25 cellular contexts compared by ENCODE assay signal in genomic region chr17:1323336-1323735, GRCh38. TPM values are rescaled to one million over a fixed set of nuclear protein-coding genes. Genes with fewer than 3 reads are reported as not detected.
DNase-seq lines count a peak whose midpoint lies in the region; ATAC-seq and TF ChIP-seq lines count a peak whose summit lies in the region.
"Had no signal": no experiment of that assay in that cellular context is flagged by ENCODE, and none has a peak within 500 bp of the region (broad histone marks: within the 10 kb centered on the region; RNA-seq: fewer than 3 reads in every experiment).

No MANE protein-coding gene starts in this region.

- no peaks in the 10 kb centered on the region for H3F3A ChIP-seq in neural progenitor cell (ENCODE audit: low read depth)

- H3K27me3 ChIP-seq in neural progenitor cell: no peaks in the 10 kb centered on the region
- H3K27me3 ChIP-seq: BLaER1, Peyer's patch, SJCRH30 had no signal

- no peak overlapping the region for H2AFZ ChIP-seq in neural progenitor cell (replicated peaks)

- H3K9ac ChIP-seq in neural progenitor cell: no peak overlapping the region
- H3K9ac ChIP-seq: BLaER1 had no signal

- H3K4me3 Mint-ChIP-seq in activated naive CD4-positive, alpha-beta T cell treated with anti-CD3 and anti-CD28 coated beads, Interleukin-2, amount 50 U/mL, for 24 hours: no peak overlapping the region
- H3K4me3 Mint-ChIP-seq in neural progenitor cell: no peak overlapping the region
- H3K4me3 Mint-ChIP-seq: activated naive CD8-positive, alpha-beta T cell treated with anti-CD3 and anti-CD28 coated beads, Interleukin-2, amount 10 ng/mL, durations not matched to agents 7 days and 5 days; brain; T-helper 1 cell treated with Interleukin-12 subunit alpha and Interleukin-12 subunit beta and Interleukin-4 antibody, amounts not matched to agents 30 μg/mL and 1 μg/mL, for 36 hours had no signal

- TF ChIP-seq POLR2A in erythroblast (IDR thresholded peaks at IDR 0.05; ENCODE audit: low read length): no peak

- DNase-seq in activated naive CD4-positive, alpha-beta T cell treated with anti-CD3 and anti-CD28 coated beads, Interleukin-2, amount 50 U/mL, for 72 hours (ENCODE audit: low spot score in 2 of 2): no peak
- DNase-seq in erythroblast (lab: John Stamatoyannopoulos, UW): peak; percentile 30 to 43
- peak; percentile 58 for DNase-seq in neural progenitor cell (ENCODE audit: low spot score)
- DNase-seq in HEK293T (ENCODE audit: extremely low spot score): no peak
- DNase-seq in left lobe of liver (ENCODE audit: low spot score): no peak
- DNase-seq: activated naive CD8-positive, alpha-beta T cell treated with anti-CD3 and anti-CD28 coated beads, Interleukin-2, amount 10 ng/mL, durations not matched to agents 7 days and 5 days; Calu3; glutamatergic neuron; left ventricle myocardium inferior; NCI-H1092 treated with DMSO at 0.1 percent for 48 hours; NCI-H345; NCI-H774; Peyer's patch; stimulated activated CD4-positive, alpha-beta T cell treated with anti-CD3 and anti-CD28 coated beads, Interleukin-1b, Interleukin-23, amount 100 ng/mL, for 48 hours; WERI-Rb-1 had no signal

- no peak for ATAC-seq in activated naive CD4-positive, alpha-beta T cell treated with anti-CD3 and anti-CD28 coated beads, Interleukin-2, amount 50 U/mL, for 72 hours
- ATAC-seq in HG03139 (IDR thresholded peaks at IDR 0.05; ENCODE audit: unreplicated experiment): no peak
- ATAC-seq in left lobe of liver: no peak

- H3K4me2 ChIP-seq in neural progenitor cell: no peak overlapping the region
- H3K4me2 ChIP-seq: BLaER1 had no signal

- H3K9me3 Mint-ChIP-seq in activated naive CD4-positive, alpha-beta T cell treated with anti-CD3 and anti-CD28 coated beads, Interleukin-2, amount 50 U/mL, for 24 hours: no peaks in the 10 kb centered on the region
- H3K9me3 Mint-ChIP-seq in activated naive CD4-positive, alpha-beta T cell treated with anti-CD3 and anti-CD28 coated beads, Interleukin-2, amount 50 U/mL, for 72 hours: no peaks in the 10 kb centered on the region
- H3K9me3 Mint-ChIP-seq in neural progenitor cell: no peaks in the 10 kb centered on the region
- H3K9me3 Mint-ChIP-seq: activated naive CD8-positive, alpha-beta T cell treated with anti-CD3 and anti-CD28 coated beads, Interleukin-2, amount 10 ng/mL, durations not matched to agents 7 days and 5 days; T-helper 1 cell treated with Interleukin-12 subunit alpha and Interleukin-12 subunit beta and Interleukin-4 antibody, amounts not matched to agents 30 μg/mL and 1 μg/mL, for 36 hours had no signal

- H3K4me1 Mint-ChIP-seq in activated naive CD4-positive, alpha-beta T cell treated with anti-CD3 and anti-CD28 coated beads, Interleukin-2, amount 50 U/mL, for 24 hours: no peaks in the 10 kb centered on the region
- peaks cover 4% of the 10 kb centered on the region for H3K4me1 Mint-ChIP-seq in neural progenitor cell
- H3K4me1 Mint-ChIP-seq: activated naive CD8-positive, alpha-beta T cell treated with anti-CD3 and anti-CD28 coated beads, Interleukin-2, amount 10 ng/mL, durations not matched to agents 7 days and 5 days had no signal

- H3K36me3 Mint-ChIP-seq in activated naive CD4-positive, alpha-beta T cell treated with anti-CD3 and anti-CD28 coated beads, Interleukin-2, amount 50 U/mL, for 24 hours: no peaks in the 10 kb centered on the region
- no peaks in the 10 kb centered on the region for H3K36me3 Mint-ChIP-seq in activated naive CD4-positive, alpha-beta T cell treated with anti-CD3 and anti-CD28 coated beads, Interleukin-2, amount 50 U/mL, for 72 hours
- H3K36me3 Mint-ChIP-seq in neural progenitor cell: no peaks in the 10 kb centered on the region
- H3K36me3 Mint-ChIP-seq: activated naive CD8-positive, alpha-beta T cell treated with anti-CD3 and anti-CD28 coated beads, Interleukin-2, amount 10 ng/mL, durations not matched to agents 7 days and 5 days; brain had no signal

- H3K27me3 Mint-ChIP-seq in activated naive CD4-positive, alpha-beta T cell treated with anti-CD3 and anti-CD28 coated beads, Interleukin-2, amount 50 U/mL, for 24 hours: peaks cover 3% of the 10 kb centered on the region
- peaks cover 5% of the 10 kb centered on the region for H3K27me3 Mint-ChIP-seq in neural progenitor cell (ENCODE audit: insufficient read depth, low read depth)

- CTCF ChIA-PET in HEK293T (lab: Yijun Ruan, JAX): no interaction called here

- H3K4me1 ChIP-seq in neural progenitor cell: no peaks in the 10 kb centered on the region
- H3K4me1 ChIP-seq: BLaER1, HAP-1, Peyer's patch, prostate gland, SJCRH30 had no signal

- no peak overlapping the region for H3K27ac ChIP-seq in neural progenitor cell
- H3K27ac ChIP-seq: BLaER1, coronary artery, left ventricle myocardium inferior, Peyer's patch, prostate gland, SJCRH30, WERI-Rb-1 had no signal

- no peaks in the 10 kb centered on the region for H4K20me1 ChIP-seq in neural progenitor cell (ENCODE audit: low read depth)
- H4K20me1 ChIP-seq: BLaER1 had no signal

- H3K36me3 ChIP-seq in neural progenitor cell: no peaks in the 10 kb centered on the region
- H3K36me3 ChIP-seq: BLaER1, HAP-1, left ventricle myocardium inferior, Peyer's patch, prostate gland, SJCRH30, WERI-Rb-1 had no signal

- no peaks in the 10 kb centered on the region for H3K79me2 ChIP-seq in neural progenitor cell (ENCODE audit: low read depth)

- TF ChIP-seq CTCF in neural progenitor cell (IDR thresholded peaks at IDR 0.05): no peak

- peak overlapping the region; percentile 35 for H3K27ac Mint-ChIP-seq in activated naive CD4-positive, alpha-beta T cell treated with anti-CD3 and anti-CD28 coated beads, Interleukin-2, amount 50 U/mL, for 24 hours
- H3K27ac Mint-ChIP-seq in activated naive CD4-positive, alpha-beta T cell treated with anti-CD3 and anti-CD28 coated beads, Interleukin-2, amount 50 U/mL, for 72 hours: no peak overlapping the region
- H3K27ac Mint-ChIP-seq in neural progenitor cell: no peak overlapping the region
- H3K27ac Mint-ChIP-seq: activated naive CD8-positive, alpha-beta T cell treated with anti-CD3 and anti-CD28 coated beads, Interleukin-2, amount 10 ng/mL, durations not matched to agents 7 days and 5 days; brain; T-helper 1 cell treated with Interleukin-12 subunit alpha and Interleukin-12 subunit beta and Interleukin-4 antibody, amounts not matched to agents 30 μg/mL and 1 μg/mL, for 36 hours had no signal

- H3K4me3 ChIP-seq in neural progenitor cell: no peak overlapping the region
- H3K4me3 ChIP-seq: BLaER1, coronary artery, HAP-1, left ventricle myocardium inferior, Peyer's patch, prostate gland, SJCRH30 had no signal

- no peaks in the 10 kb centered on the region for H3K9me3 ChIP-seq in neural progenitor cell (ENCODE audit: low read depth)
- H3K9me3 ChIP-seq: BLaER1, HAP-1, left ventricle myocardium inferior, Peyer's patch, prostate gland, SJCRH30 had no signal

- POLR2A ChIA-PET in HEK293T (lab: Yijun Ruan, JAX): no interaction called here

TF ChIP-seq in PFSK-1, 5 proteins besides CTCF, POLR2A, EP300 and RAD21 (continues in another document):
- TF ChIP-seq POLR2AphosphoS5 (IDR thresholded peaks at IDR 0.05; ENCODE audit: low read depth, low read length) (no peak), FOXP2 (optimal IDR thresholded peaks at IDR 0.05; ENCODE audit: borderline replicate concordance, extremely low read depth, extremely low read length, insufficient read depth) (no peak)

TF ChIP-seq in HEK293T, 16 proteins besides CTCF, POLR2A, EP300 and RAD21:
- no peak for TF ChIP-seq FOXK2 (IDR thresholded peaks at IDR 0.05)
- no peak for TF ChIP-seq FOXA1 (IDR thresholded peaks at IDR 0.05)
- TF ChIP-seq NFRKB (IDR thresholded peaks at IDR 0.05): no peak
- TF ChIP-seq FOXM1 (IDR thresholded peaks at IDR 0.05; ENCODE audit: borderline replicate concordance): no peak
- no peak for TF ChIP-seq ELF4 (IDR thresholded peaks at IDR 0.05)
- TF ChIP-seq SUZ12 (IDR thresholded peaks at IDR 0.05): no peak
- no peak for TF ChIP-seq SP1 (IDR thresholded peaks at IDR 0.05)
- TF ChIP-seq BHLHE40 (IDR thresholded peaks at IDR 0.05; ENCODE audit: borderline replicate concordance): no peak
- no peak for TF ChIP-seq ZNF384 (IDR thresholded peaks at IDR 0.05)
- no peak for TF ChIP-seq HDGF (IDR thresholded peaks at IDR 0.05; ENCODE audit: borderline replicate concordance)
- no peak for TF ChIP-seq ARNT (IDR thresholded peaks at IDR 0.05)
- TF ChIP-seq LEF1 (IDR thresholded peaks at IDR 0.05; ENCODE audit: borderline replicate concordance): no peak
- TF ChIP-seq PKNOX1 (IDR thresholded peaks at IDR 0.05): no peak
- TF ChIP-seq TARDBP (IDR thresholded peaks at IDR 0.05): no peak

RNA-seq across cellular contexts. Expression of gene TRARG1, which starts 43.9 kb away (rescaled TPM):
- total RNA-seq in activated naive CD4-positive, alpha-beta T cell treated with anti-CD3 and anti-CD28 coated beads, Interleukin-2, amount 50 U/mL, for 72 hours: under 1 TPM in 1 of 2 donors, not detected in 1; 0.08 TPM
- not detected for polyA plus RNA-seq in PFSK-1 (2012; ENCODE audit: insufficient read length, low read depth)
- total RNA-seq in neural progenitor cell (ENCODE audit: low replicate concordance): 0.06 TPM in 1 of 2 replicates, not detected in the other
- not detected for total RNA-seq in left lobe of liver
- total RNA-seq: Calu3, SJCRH30 had no signal

RNA-seq across cellular contexts. Expression of gene BHLHA9, which starts 53.1 kb away (rescaled TPM):
- total RNA-seq in activated naive CD4-positive, alpha-beta T cell treated with anti-CD3 and anti-CD28 coated beads, Interleukin-2, amount 50 U/mL, for 72 hours: not detected
- polyA plus RNA-seq in PFSK-1 (2012; ENCODE audit: insufficient read length, low read depth): not detected
- not detected in 2 replicates for total RNA-seq in neural progenitor cell (ENCODE audit: low replicate concordance)
- 0.20 TPM for total RNA-seq in left lobe of liver
- total RNA-seq: activated naive CD8-positive, alpha-beta T cell treated with anti-CD3 and anti-CD28 coated beads, Interleukin-2, amount 10 ng/mL, durations not matched to agents 7 days and 5 days; Calu3; left ventricle myocardium inferior; Peyer's patch; prostate gland; SJCRH30 had no signal

Comparison
In these comparisons a context has a peak if more than half of its experiments do, and no peak if none do; other contexts are left out.
1. DNase-seq: peak in erythroblast (2 of 2) and neural progenitor cell (single experiment); none in activated naive CD4-positive, alpha-beta T cell treated with anti-CD3 and anti-CD28 coated beads, Interleukin-2, amount 50 U/mL, for 72 hours (0 of 2), HEK293T (single experiment) and left lobe of liver (single experiment).